In genomic region chr18:21155443-21155842, GRCh38 we compare ENCODE assay signal across 33 cellular contexts.
"Had no signal": no experiment of that assay in that cellular context is flagged by ENCODE, and none has a peak within 500 bp of the region (broad histone marks: within the 10 kb centered on the region; RNA-seq: fewer than 3 reads in every experiment).

No MANE protein-coding gene starts in this region.

- FAIRE-seq: astrocyte, TTC549 had no signal

- DNase-seq: activated B cell treated with CpG ODN at 0.5 μM for 24 hours; activated CD4-positive, alpha-beta memory T cell treated with anti-CD3 and anti-CD28 coated beads, Interleukin-2, amount 10 ng/mL, durations not matched to agents 7 days and 5 days; activated CD4-positive, alpha-beta T cell treated with anti-CD3 and anti-CD28 coated beads for 4 hours; activated CD4-positive, alpha-beta T cell treated with anti-CD3 and anti-CD28 coated beads, Interleukin-2, amount 10 ng/mL, durations not matched to agents 24 days and 14 days; activated CD4-positive, alpha-beta T cell treated with anti-CD3 and anti-CD28 coated beads, Interleukin-2, amount 50 U/mL, for 1 hour; activated CD4-positive, alpha-beta T cell treated with anti-CD3 and anti-CD28 coated beads, Interleukin-2, amount 50 U/mL, for 4 hours; activated CD4-positive, CD25-positive, alpha-beta regulatory T cell treated with anti-CD3 and anti-CD28 coated beads, Interleukin-2, amount 50 U/mL, for 72 hours; activated CD8-positive, alpha-beta memory T cell treated with anti-CD3 and anti-CD28 coated beads for 24 hours; activated CD8-positive, alpha-beta memory T cell treated with anti-CD3 and anti-CD28 coated beads, Interleukin-2, amount 10 ng/mL, durations not matched to agents 7 days and 5 days; activated CD8-positive, alpha-beta memory T cell treated with anti-CD3 and anti-CD28 coated beads, Interleukin-2, amount 50 U/mL, for 48 hours; activated CD8-positive, alpha-beta T cell treated with anti-CD3 and anti-CD28 coated beads, Interleukin-2, amount 10 ng/mL, durations not matched to agents 7 days and 5 days; activated effector memory CD4-positive, alpha-beta T cell treated with Interleukin-2 at 50 U/mL for 16 hours; activated gamma-delta T cell treated with Interleukin-2 at 50 U/mL for 16 hours; activated naive CD4-positive, alpha-beta T cell; activated naive CD4-positive, alpha-beta T cell treated with anti-CD3 and anti-CD28 coated beads for 36 hours; activated naive CD4-positive, alpha-beta T cell treated with anti-CD3 and anti-CD28 coated beads, Interleukin-2, amount 50 U/mL, for 16 hours; activated naive CD8-positive, alpha-beta T cell treated with anti-CD3 and anti-CD28 coated beads for 36 hours; activated T-cell treated with anti-CD3 and anti-CD28 coated beads, Interleukin-2, amount 50 U/mL, for 24 hours; activated T-cell treated with anti-CD3 and anti-CD28 coated beads, Interleukin-2, amount 50 U/mL, for 48 hours; adrenal gland; amniotic stem cell; aorta; body of pancreas; brain microvascular endothelial cell; central memory CD4-positive, alpha-beta T cell; T-helper 1 cell; T-helper 2 cell; T-helper 9 cell had no signal

- H3K27ac ChIP-seq: adrenal gland, body of pancreas, brain microvascular endothelial cell, breast epithelium, VCaP had no signal

- ATAC-seq: activated CD8-positive, alpha-beta memory T cell treated with anti-CD3 and anti-CD28 coated beads, Interleukin-2, amount 10 ng/mL, durations not matched to agents 7 days and 5 days; activated CD8-positive, alpha-beta T cell treated with anti-CD3 and anti-CD28 coated beads, Interleukin-2, amount 10 ng/mL, durations not matched to agents 7 days and 5 days; activated naive CD4-positive, alpha-beta T cell treated with anti-CD3 and anti-CD28 coated beads, Interleukin-2, amount 50 U/mL, for 72 hours; body of pancreas had no signal

- H3K36me3 ChIP-seq: adrenal gland, brain microvascular endothelial cell, breast epithelium had no signal

- H3K4me1 ChIP-seq: adrenal gland, body of pancreas, breast epithelium had no signal

- H3K4me3 ChIP-seq: adrenal gland, body of pancreas, breast epithelium had no signal
